Comparison of ENCODE assay signal across 8 cellular contexts in the genomic region with DNA sequence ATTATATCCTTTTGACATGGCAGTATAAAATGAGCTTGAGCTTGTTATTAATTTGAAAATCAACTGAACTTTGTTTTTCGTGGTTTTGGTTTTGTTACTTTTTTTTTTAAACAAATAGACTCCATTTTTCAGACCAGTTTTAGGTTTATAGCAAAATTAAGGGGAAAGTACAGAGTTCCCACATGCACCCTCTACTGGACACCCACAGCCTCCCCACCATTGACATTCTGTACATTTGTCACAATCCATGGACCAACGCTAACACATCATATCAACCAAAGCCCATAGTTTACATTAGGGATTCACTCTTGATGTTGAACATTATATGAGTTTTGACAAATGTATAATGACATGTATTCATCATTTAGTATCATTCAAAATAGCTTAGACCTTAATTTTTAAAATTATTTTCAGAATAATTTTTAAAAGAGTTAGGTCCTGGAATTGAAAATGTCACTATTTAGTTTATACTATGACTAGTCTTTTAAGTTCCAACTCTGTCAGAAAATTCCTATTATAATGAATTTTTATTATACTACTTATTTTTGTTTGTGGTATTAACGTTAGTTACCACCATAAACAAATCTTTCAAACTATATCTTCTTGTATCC. TPM values are rescaled to one million over a fixed set of nuclear protein-coding genes. Genes with fewer than 3 reads are reported as not detected.
A peak's percentile ranks its signal among the peaks of the same experiment; 100 is the strongest.
DNase-seq lines count a peak whose midpoint lies in the region; ATAC-seq and TF ChIP-seq lines count a peak whose summit lies in the region.

No MANE protein-coding gene starts in this region.

- CTCF ChIA-PET in activated CD8-positive, alpha-beta T cell treated with anti-CD3 and anti-CD28 coated beads for 36 hours (lab: Charles Lee) = interaction anchor here (0.6 to 1.8 kb wide), 7 partner anchors 23 to 265 kb away, joined by 3 to 5 read pairs (median 3); no protein-coding TSS in a partner anchor

- H3K4me3 ChIP-seq in HFF-Myc (replicated peaks; ENCODE audit: low read depth, low read length) (no peak overlapping the region), right lobe of liver (no peak overlapping the region), coronary artery (no peak overlapping the region), lower leg skin (ENCODE audit: low read depth, poor library complexity, severe bottlenecking) (no peak overlapping the region)

- TF ChIP-seq POLR2A in right lobe of liver (IDR thresholded peaks at IDR 0.05) (no peak), lower leg skin (IDR thresholded peaks at IDR 0.05) (no peak)

- TF ChIP-seq CTCF in HFF-Myc (IDR thresholded peaks at IDR 0.05; ENCODE audit: low read depth, low read length, missing control alignments) = peak; percentile 54
- no peak for TF ChIP-seq CTCF in activated CD8-positive, alpha-beta T cell treated with anti-CD3 and anti-CD28 coated beads for 36 hours (IDR thresholded peaks at IDR 0.05)
- TF ChIP-seq CTCF in right lobe of liver (IDR thresholded peaks at IDR 0.05) = peak in 3 of 4 donors; percentile 41 to 56 (median 43)
- no peak for TF ChIP-seq CTCF in coronary artery (IDR thresholded peaks at IDR 0.05)
- TF ChIP-seq CTCF in lower leg skin (IDR thresholded peaks at IDR 0.05) = no peak

- no peaks in the 10 kb centered on the region for H3K4me1 Mint-ChIP-seq in activated CD8-positive, alpha-beta T cell treated with anti-CD3 and anti-CD28 coated beads for 36 hours (ENCODE audit: low read depth)

- no peak overlapping the region for H3K27ac Mint-ChIP-seq in activated CD8-positive, alpha-beta T cell treated with anti-CD3 and anti-CD28 coated beads for 36 hours

- H3K27ac ChIP-seq in right lobe of liver = no peak overlapping the region
- H3K27ac ChIP-seq in coronary artery = no peak overlapping the region

- H3K36me3 ChIP-seq in right lobe of liver = no peaks in the 10 kb centered on the region

- H3K27me3 ChIP-seq in right lobe of liver = no peaks in the 10 kb centered on the region

- H3K9me3 ChIP-seq in right lobe of liver = no peaks in the 10 kb centered on the region

- intact Hi-C loops in activated CD8-positive, alpha-beta T cell treated with anti-CD3 and anti-CD28 coated beads for 36 hours (cut with micrococcal nuclease) = no loop called here
- intact Hi-C loops in right lobe of liver (cut with DNase I) = no loop called here
- intact Hi-C loops in lower leg skin (cut with DNase I; ENCODE audit: low total_unique reads) = no loop called here

- H3K4me1 ChIP-seq in right lobe of liver = no peaks in the 10 kb centered on the region

- POLR2A ChIA-PET in activated CD8-positive, alpha-beta T cell treated with anti-CD3 and anti-CD28 coated beads for 36 hours (lab: Charles Lee) = interaction anchor here (0.7 kb wide), 1 partner anchor 86 kb away, joined by 3 read pairs; no protein-coding TSS in a partner anchor

- no peaks in the 10 kb centered on the region for H3K9me3 Mint-ChIP-seq in activated CD8-positive, alpha-beta T cell treated with anti-CD3 and anti-CD28 coated beads for 36 hours

- ATAC-seq in activated CD8-positive, alpha-beta T cell treated with anti-CD3 and anti-CD28 coated beads for 36 hours = no peak
- ATAC-seq in right lobe of liver (peak in 2 of 4 donors; percentile 50 to 66), HG03025 (IDR thresholded peaks at IDR 0.05; ENCODE audit: low FRiP score, unreplicated experiment) (no peak), GM21528 (IDR thresholded peaks at IDR 0.05; ENCODE audit: low FRiP score, unreplicated experiment) (no peak)

- DNase-seq in DMS 273 treated with DMSO at 0.1 percent for 48 hours (lab: John Stamatoyannopoulos, UW) = peak; percentile 10
- DNase-seq in HFF-Myc (ENCODE audit: extremely low read depth, low read depth) = no peak
- peak; percentile 10 for DNase-seq in activated CD8-positive, alpha-beta T cell treated with anti-CD3 and anti-CD28 coated beads for 36 hours
- no peak for DNase-seq in right lobe of liver
- no peak for DNase-seq in coronary artery (ENCODE audit: low spot score)
- no peak for DNase-seq in lower leg skin (ENCODE audit: low spot score in 2 of 2)

- no peaks in the 10 kb centered on the region for H3K36me3 Mint-ChIP-seq in activated CD8-positive, alpha-beta T cell treated with anti-CD3 and anti-CD28 coated beads for 36 hours (ENCODE audit: low read depth)

- no peaks in the 10 kb centered on the region for H3K27me3 Mint-ChIP-seq in activated CD8-positive, alpha-beta T cell treated with anti-CD3 and anti-CD28 coated beads for 36 hours

- WGBS in right lobe of liver (ENCODE audit: insufficient coverage, low coverage, low lambda C conversion rate, missing lambda C conversion rate) = 57% methylated on average over 3 of the region's 3 CpGs
- WGBS in lower leg skin, 2 donors = 72 to 75% methylated on average over 3 of the region's 3 CpGs

- no peak overlapping the region for H3K4me3 Mint-ChIP-seq in activated CD8-positive, alpha-beta T cell treated with anti-CD3 and anti-CD28 coated beads for 36 hours

RNA-seq across cellular contexts. Expression of gene JMY, which starts 35.3 kb away (rescaled TPM):
- total RNA-seq in activated CD8-positive, alpha-beta T cell treated with anti-CD3 and anti-CD28 coated beads for 36 hours = 1 to 10 TPM; 6.1 to 6.3 TPM
- total RNA-seq in right lobe of liver (1 to 10 TPM; 3.6 to 8.3 (median 6.8) TPM), lower leg skin (10 to 100 TPM; 25.6 to 38.8 (median 30.5) TPM)

Comparison
In these comparisons a context has a peak if more than half of its experiments do, and no peak if none do; other contexts are left out.
1. DNase-seq: peak in DMS 273 treated with DMSO at 0.1 percent for 48 hours (single experiment) and activated CD8-positive, alpha-beta T cell treated with anti-CD3 and anti-CD28 coated beads for 36 hours (single experiment); none in HFF-Myc (single experiment), right lobe of liver (0 of 3), coronary artery (single experiment) and lower leg skin (0 of 2).
2. CTCF ChIP-seq: peak in HFF-Myc (single experiment) and right lobe of liver (3 of 4); none in activated CD8-positive, alpha-beta T cell treated with anti-CD3 and anti-CD28 coated beads for 36 hours (single experiment), coronary artery (single experiment) and lower leg skin (0 of 3).